Comparison of ENCODE assay signal across 2 cellular contexts in genomic region chr1:244664353-244664752, GRCh38.
TF ChIP-seq lines count a peak whose summit lies in the region.

No MANE protein-coding gene starts in this region.

TF ChIP-seq in HepG2, 621 proteins besides CTCF, POLR2A, EP300 and RAD21:
- TF ChIP-seq ZNF121 (CRISPR knock-in tag; IDR thresholded peaks at IDR 0.05): 0 out of 2 replicates have a peak, but pooled peaks have one; percentile 33
- TF ChIP-seq ZNF3 (CRISPR knock-in tag; IDR thresholded peaks at IDR 0.05): no peak

TF ChIP-seq in K562, 482 proteins besides CTCF, POLR2A, EP300 and RAD21:
- no peak for TF ChIP-seq SFPQ (IDR thresholded peaks at IDR 0.05; ENCODE audit: low read depth, low read length)
- peak; percentile 11 for TF ChIP-seq U2AF1 (optimal IDR thresholded peaks at IDR 0.05; ENCODE audit: low read depth, low read length)
